In the genomic region with DNA sequence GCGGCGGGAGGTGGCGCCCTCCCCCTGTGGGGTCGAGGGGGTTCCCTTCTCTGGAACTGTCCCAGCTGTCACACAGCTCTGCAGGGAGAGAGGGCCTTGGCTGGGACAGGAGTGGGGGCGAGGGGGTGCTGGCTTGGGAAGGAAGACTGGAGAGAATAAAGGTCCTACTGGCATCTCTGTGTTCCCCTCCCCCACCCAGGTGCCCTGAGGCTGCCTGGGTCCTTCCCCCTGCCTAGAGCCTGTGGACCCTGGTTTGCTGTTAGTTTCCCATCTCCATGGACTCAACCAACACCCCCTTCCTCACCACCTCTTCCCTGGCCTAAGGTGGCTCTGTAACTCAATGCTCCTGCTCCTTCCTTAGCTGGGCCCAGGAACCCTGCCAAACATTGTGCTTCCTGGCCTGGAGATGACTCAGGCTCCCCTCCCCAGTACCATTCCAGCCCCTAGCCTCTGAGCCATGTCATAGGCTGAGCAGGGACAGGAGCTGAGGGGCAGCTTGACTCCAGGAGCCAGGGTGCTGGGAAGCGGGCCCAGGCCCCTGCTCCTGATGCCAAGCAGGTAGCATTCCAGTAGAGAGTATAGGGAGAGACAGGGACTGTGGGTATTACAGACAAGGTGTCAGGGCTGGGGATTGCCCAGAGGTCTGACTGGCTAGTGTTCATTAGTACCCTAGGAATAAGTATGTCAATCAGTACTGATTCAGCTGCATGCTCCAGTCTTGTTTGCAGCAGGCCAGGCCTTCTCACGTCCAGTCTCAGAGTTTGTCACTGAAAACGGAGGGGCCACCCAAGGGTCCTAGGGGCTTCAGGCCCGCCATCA, we compare ENCODE assay signal across 13 cellular contexts.
DNase-seq lines count a peak whose midpoint lies in the region; ATAC-seq and TF ChIP-seq lines count a peak whose summit lies in the region.
"Had no signal": no experiment of that assay in that cellular context is flagged by ENCODE, and none has a peak within 500 bp of the region (broad histone marks: within the 10 kb centered on the region; RNA-seq: fewer than 3 reads in every experiment).

No MANE protein-coding gene starts in this region.

- TF ChIP-seq POLR2A in body of pancreas (IDR thresholded peaks at IDR 0.05) = no peak

- ATAC-seq in body of pancreas (peak; percentile 33), GM18873 (IDR thresholded peaks at IDR 0.05; ENCODE audit: low FRiP score, unreplicated experiment) (no peak)
- ATAC-seq: activated CD4-positive, alpha-beta T cell treated with anti-CD3 and anti-CD28 coated beads for 36 hours; activated naive CD8-positive, alpha-beta T cell treated with anti-CD3 and anti-CD28 coated beads, Interleukin-2, amount 50 U/mL, for 24 hours had no signal

- DNase-seq in HPDE6-E6E7 (ENCODE audit: extremely low spot score) (peak; percentile 70), body of pancreas (peak in 3 of 4 donors; percentile 25 to 45 (median 30)), islet precursor cell (peak; percentile 67), stromal cell of bone marrow (ENCODE audit: low read depth) (peak; percentile 50), D341Med (ENCODE audit: low spot score) (no peak)
- no peak for DNase-seq in activated CD4-positive, alpha-beta T cell treated with anti-CD3 and anti-CD28 coated beads, Interleukin-2, amount 50 U/mL, for 4 hours
- DNase-seq in stimulated activated CD4-positive, alpha-beta T cell treated with anti-CD3 and anti-CD28 coated beads, Interleukin-2, amount 100 ng/mL, for 48 hours = no peak
- DNase-seq: activated CD4-positive, alpha-beta T cell treated with anti-CD3 and anti-CD28 coated beads for 36 hours; activated naive CD8-positive, alpha-beta T cell treated with anti-CD3 and anti-CD28 coated beads, Interleukin-2, amount 50 U/mL, for 24 hours; NCI-H1092; Peyer's patch had no signal

- H3K4me3 ChIP-seq in body of pancreas = no peak overlapping the region
- H3K4me3 ChIP-seq: hepatocyte, Peyer's patch had no signal

- intact Hi-C loops in body of pancreas (cut with DNase I) = no loop called here

- H3K9me3 ChIP-seq in body of pancreas = no peaks in the 10 kb centered on the region
- H3K9me3 ChIP-seq: Peyer's patch had no signal

- H3K36me3 ChIP-seq in body of pancreas (replicated peaks in 1 of 2; ENCODE audit: insufficient read depth in 1 of 2, low read depth in 2 of 2) = no peaks in the 10 kb centered on the region
- H3K36me3 ChIP-seq: Peyer's patch had no signal

- WGBS in body of pancreas, 2 donors = 67 to 91% methylated on average over 4 to 7 of the region's 9 CpGs

- H3K27ac ChIP-seq in body of pancreas = peak overlapping the region in 1 of 4 donors; percentile 11
- H3K27ac ChIP-seq: hepatocyte, Peyer's patch had no signal

- H3K27me3 ChIP-seq in body of pancreas = no peaks in the 10 kb centered on the region
- H3K27me3 ChIP-seq: hepatocyte, Peyer's patch had no signal

- no peaks in the 10 kb centered on the region for H3K4me1 ChIP-seq in body of pancreas
- H3K4me1 ChIP-seq: Peyer's patch had no signal

- TF ChIP-seq CTCF in body of pancreas (IDR thresholded peaks at IDR 0.05) = no peak

Comparison
In these comparisons a context has a peak if more than half of its experiments do, and no peak if none do; other contexts are left out.
1. DNase-seq: peak in HPDE6-E6E7 (single experiment), body of pancreas (3 of 4), islet precursor cell (single experiment) and stromal cell of bone marrow (single experiment); none in activated CD4-positive, alpha-beta T cell treated with anti-CD3 and anti-CD28 coated beads, Interleukin-2, amount 50 U/mL, for 4 hours (0 of 2), D341Med (single experiment) and stimulated activated CD4-positive, alpha-beta T cell treated with anti-CD3 and anti-CD28 coated beads, Interleukin-2, amount 100 ng/mL, for 48 hours (0 of 2).